Comparison of ENCODE assay signal across 8 cellular contexts in genomic region chr7:100177040-100178001, GRCh38. TPM values are rescaled to one million over a fixed set of nuclear protein-coding genes. Genes with fewer than 3 reads are reported as not detected.
A peak's percentile ranks its signal among the peaks of the same experiment; 100 is the strongest.
DNase-seq lines count a peak whose midpoint lies in the region; ATAC-seq, FAIRE-seq and TF ChIP-seq lines count a peak whose summit lies in the region.

Gene GPC2, minus strand, starts transcription at chr7:100177381. Its CDS starts 182 bp downstream, at chr7:100177199.
Gene STAG3, plus strand, starts transcription at chr7:100177918. Its CDS starts 2,639 bp downstream, at chr7:100180557.

- peaks cover 15% of the 10 kb centered on the region for H3K36me3 Mint-ChIP-seq in T-helper 2 cell treated with Interferon-gamma antibody and Interleukin-4, amounts not matched to agents 5 μg/mL and 100 μg/mL, for 36 hours (ENCODE audit: low read depth)
- peaks cover 8% of the 10 kb centered on the region for H3K36me3 Mint-ChIP-seq in astrocyte (ENCODE audit: low read depth, unreplicated experiment)

- H3K4me3 ChIP-seq in astrocyte (ENCODE audit: insufficient read depth, low read depth, low read length): peak within 1 kb of the TSS; percentile 92

- peak; percentile 84 for ATAC-seq in HG02943 (IDR thresholded peaks at IDR 0.05; ENCODE audit: low read depth, unreplicated experiment)

- H3K27me3 Mint-ChIP-seq in T-helper 2 cell treated with Interferon-gamma antibody and Interleukin-4, amounts not matched to agents 5 μg/mL and 100 μg/mL, for 36 hours (ENCODE audit: low read depth): no peaks in the 10 kb centered on the region
- peaks cover 44% of the 10 kb centered on the region for H3K27me3 Mint-ChIP-seq in astrocyte (ENCODE audit: low read depth, unreplicated experiment)

- peaks cover 16% of the 10 kb centered on the region for H4K20me1 ChIP-seq in astrocyte (ENCODE audit: insufficient read depth, low read length)

- peaks cover 36% of the 10 kb centered on the region for H3K4me1 Mint-ChIP-seq in T-helper 2 cell treated with Interferon-gamma antibody and Interleukin-4, amounts not matched to agents 5 μg/mL and 100 μg/mL, for 36 hours (ENCODE audit: low read depth)
- H3K4me1 Mint-ChIP-seq in astrocyte (ENCODE audit: low read depth, unreplicated experiment): peaks cover 2% of the 10 kb centered on the region

- H3K27ac ChIP-seq in astrocyte (ENCODE audit: low read depth, low read length): peak within 1 kb of the TSS; percentile 50

- H2AFZ ChIP-seq in astrocyte (ENCODE audit: low read depth, low read length): peak within 1 kb of the TSS; percentile 97

- peak within 1 kb of the TSS; percentile 73 for H3K27ac Mint-ChIP-seq in T-helper 2 cell treated with Interferon-gamma antibody and Interleukin-4, amounts not matched to agents 5 μg/mL and 100 μg/mL, for 36 hours
- no peak within 1 kb of the TSS for H3K27ac Mint-ChIP-seq in astrocyte (ENCODE audit: unreplicated experiment)

- TF ChIP-seq CTCF in astrocyte (IDR thresholded peaks at IDR 0.05; ENCODE audit: insufficient read depth, low read depth, low read length): no peak

- H3K27me3 ChIP-seq in astrocyte (ENCODE audit: insufficient read depth, low read length): no peaks in the 10 kb centered on the region

- DNase-seq in GM18507 (ENCODE audit: extremely low spot score, insufficient read length, low read depth) (peak; percentile 87), NCI-H187 (lab: John Stamatoyannopoulos, UW) (peak; percentile 99), astrocyte (ENCODE audit: low read depth) (peak; percentile 81), hippocampal formation (lab: John Stamatoyannopoulos, UW) (peak; percentile 85 to 92), retina (peak; percentile 96), cortex of kidney (lab: John Stamatoyannopoulos, UW) (no peak)
- DNase-seq in T-helper 2 cell treated with Interferon-gamma antibody and Interleukin-4, amounts not matched to agents 5 μg/mL and 100 μg/mL, for 36 hours (ENCODE audit: low spot score): peak; percentile 98

- peak within 1 kb of the TSS; percentile 99 for H3K4me2 ChIP-seq in astrocyte (ENCODE audit: low read length)

- H3K9me3 Mint-ChIP-seq in T-helper 2 cell treated with Interferon-gamma antibody and Interleukin-4, amounts not matched to agents 5 μg/mL and 100 μg/mL, for 36 hours: peaks cover 4% of the 10 kb centered on the region
- no peaks in the 10 kb centered on the region for H3K9me3 Mint-ChIP-seq in astrocyte (ENCODE audit: unreplicated experiment)

- H3K79me2 ChIP-seq in astrocyte (ENCODE audit: insufficient read depth, low read length): peaks cover 16% of the 10 kb centered on the region

- H3K9ac ChIP-seq in astrocyte (ENCODE audit: low read length): peak within 1 kb of the TSS; percentile 91

- H3K9me3 ChIP-seq in astrocyte (ENCODE audit: insufficient read depth, low read depth, low read length): peaks cover 6% of the 10 kb centered on the region

- H3K4me1 ChIP-seq in astrocyte (ENCODE audit: insufficient read depth, low read length): no peaks in the 10 kb centered on the region

- H3K36me3 ChIP-seq in astrocyte (ENCODE audit: insufficient read depth, low read length): no peaks in the 10 kb centered on the region

- peak; percentile 95 for FAIRE-seq in GM18507 (lab: Jason Lieb, UNC)
- FAIRE-seq in astrocyte (lab: Jason Lieb, UNC): no peak

- peak within 1 kb of the TSS; percentile 83 for H3K4me3 Mint-ChIP-seq in T-helper 2 cell treated with Interferon-gamma antibody and Interleukin-4, amounts not matched to agents 5 μg/mL and 100 μg/mL, for 36 hours
- peak within 1 kb of the TSS; percentile 89 for H3K4me3 Mint-ChIP-seq in astrocyte (ENCODE audit: unreplicated experiment)

RNA-seq across cellular contexts. Expression of gene GPC2, which starts in this region (rescaled TPM):
- total RNA-seq in astrocyte: 6.5 and 7.6 TPM in 2 replicates

RNA-seq across cellular contexts. Expression of gene STAG3, which starts in this region (rescaled TPM):
- 0.34 and 0.36 TPM in 2 replicates for total RNA-seq in astrocyte
